In genomic region chr22:25656724-25657123, GRCh38 we compare ENCODE assay signal across 1 cellular context.
TF ChIP-seq lines count a peak whose summit lies in the region.

No MANE protein-coding gene starts in this region.

TF ChIP-seq in GM12878, 131 proteins besides CTCF, POLR2A, EP300 and RAD21 (continued from another document and continues in another):
- TF ChIP-seq, protein P1, sequence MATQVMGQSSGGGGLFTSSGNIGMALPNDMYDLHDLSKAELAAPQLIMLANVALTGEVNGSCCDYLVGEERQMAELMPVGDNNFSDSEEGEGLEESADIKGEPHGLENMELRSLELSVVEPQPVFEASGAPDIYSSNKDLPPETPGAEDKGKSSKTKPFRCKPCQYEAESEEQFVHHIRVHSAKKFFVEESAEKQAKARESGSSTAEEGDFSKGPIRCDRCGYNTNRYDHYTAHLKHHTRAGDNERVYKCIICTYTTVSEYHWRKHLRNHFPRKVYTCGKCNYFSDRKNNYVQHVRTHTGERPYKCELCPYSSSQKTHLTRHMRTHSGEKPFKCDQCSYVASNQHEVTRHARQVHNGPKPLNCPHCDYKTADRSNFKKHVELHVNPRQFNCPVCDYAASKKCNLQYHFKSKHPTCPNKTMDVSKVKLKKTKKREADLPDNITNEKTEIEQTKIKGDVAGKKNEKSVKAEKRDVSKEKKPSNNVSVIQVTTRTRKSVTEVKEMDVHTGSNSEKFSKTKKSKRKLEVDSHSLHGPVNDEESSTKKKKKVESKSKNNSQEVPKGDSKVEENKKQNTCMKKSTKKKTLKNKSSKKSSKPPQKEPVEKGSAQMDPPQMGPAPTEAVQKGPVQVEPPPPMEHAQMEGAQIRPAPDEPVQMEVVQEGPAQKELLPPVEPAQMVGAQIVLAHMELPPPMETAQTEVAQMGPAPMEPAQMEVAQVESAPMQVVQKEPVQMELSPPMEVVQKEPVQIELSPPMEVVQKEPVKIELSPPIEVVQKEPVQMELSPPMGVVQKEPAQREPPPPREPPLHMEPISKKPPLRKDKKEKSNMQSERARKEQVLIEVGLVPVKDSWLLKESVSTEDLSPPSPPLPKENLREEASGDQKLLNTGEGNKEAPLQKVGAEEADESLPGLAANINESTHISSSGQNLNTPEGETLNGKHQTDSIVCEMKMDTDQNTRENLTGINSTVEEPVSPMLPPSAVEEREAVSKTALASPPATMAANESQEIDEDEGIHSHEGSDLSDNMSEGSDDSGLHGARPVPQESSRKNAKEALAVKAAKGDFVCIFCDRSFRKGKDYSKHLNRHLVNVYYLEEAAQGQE (IDR thresholded peaks at IDR 0.05; ENCODE audit: low read depth, low read length) = no peak
- TF ChIP-seq SIX5 (IDR thresholded peaks at IDR 0.05; ENCODE audit: low read depth, low read length, severe bottlenecking) (no peak), EED (IDR thresholded peaks at IDR 0.05; ENCODE audit: low read depth) (peak; percentile 63), EZH2 (IDR thresholded peaks at IDR 0.05; ENCODE audit: borderline replicate concordance, control insufficient read depth, low read depth, low read length) (no peak), BCL11A (IDR thresholded peaks at IDR 0.05; ENCODE audit: low read depth, low read length) (0 out of 2 replicates have a peak, but pooled peaks have one; percentile 32), TCF7 (IDR thresholded peaks at IDR 0.05; ENCODE audit: borderline replicate concordance) (no peak), MTA2 (IDR thresholded peaks at IDR 0.05; ENCODE audit: low read depth) (peak; percentile 76), NR2F1 (conservative IDR thresholded peaks at IDR 0.05) (no peak), ZNF384 (IDR thresholded peaks at IDR 0.05; ENCODE audit: borderline replicate concordance, low read depth, low read length) (no peak), RAD51 (IDR thresholded peaks at IDR 0.05) (no peak), DPF2 (IDR thresholded peaks at IDR 0.05) (peak; percentile 91; the same call in 1 of the 2 replicates), ZNF622 (IDR thresholded peaks at IDR 0.05) (no peak), TARDBP (IDR thresholded peaks at IDR 0.05; ENCODE audit: borderline replicate concordance) (no peak), ATF7 (IDR thresholded peaks at IDR 0.05; ENCODE audit: low read depth) (peak; percentile 73), KDM1A (IDR thresholded peaks at IDR 0.05; ENCODE audit: borderline replicate concordance) (no peak), MAX (IDR thresholded peaks at IDR 0.05; ENCODE audit: low read depth, low read length) (no peak), IRF4 (IDR thresholded peaks at IDR 0.05; ENCODE audit: low read depth, low read length) (peak; percentile 92), SREBF2 (IDR thresholded peaks at IDR 0.05; ENCODE audit: low read length) (no peak), PRDM15 (CRISPR knock-in tag; IDR thresholded peaks at IDR 0.05) (no peak), JUNB (IDR thresholded peaks at IDR 0.05) (no peak), MEF2B (IDR thresholded peaks at IDR 0.05; ENCODE audit: partially characterized antibody, poor library complexity, severe bottlenecking) (peak; percentile 39), SUPT20H (IDR thresholded peaks at IDR 0.05; ENCODE audit: borderline replicate concordance, control insufficient read depth, low read depth, low read length) (no peak), HDAC2 (IDR thresholded peaks at IDR 0.05) (no peak), MYC (IDR thresholded peaks at IDR 0.05; ENCODE audit: insufficient read depth, insufficient read length, insufficient replicate concordance, low read length, severe bottlenecking) (no peak), POLR2AphosphoS5 (IDR thresholded peaks at IDR 0.05; ENCODE audit: low read length) (no peak), RELA (IDR thresholded peaks at IDR 0.05; ENCODE audit: borderline replicate concordance, partially characterized antibody) (no peak), ZNF592 (IDR thresholded peaks at IDR 0.05) (no peak), IKZF1 (conservative IDR thresholded peaks at IDR 0.05) (peak; percentile 76), SKIL (IDR thresholded peaks at IDR 0.05; ENCODE audit: low read depth, poor library complexity, severe bottlenecking) (peak; percentile 38), HSF1 (IDR thresholded peaks at IDR 0.05; ENCODE audit: low read depth, low read length) (no peak), YBX1 (IDR thresholded peaks at IDR 0.05) (no peak), POU2F2 (IDR thresholded peaks at IDR 0.05; ENCODE audit: borderline replicate concordance, low read depth, low read length) (peak; percentile 59; the same call in 1 of the 3 replicates), SMAD5 (IDR thresholded peaks at IDR 0.05; ENCODE audit: low read depth) (no peak), IKZF2 (IDR thresholded peaks at IDR 0.05) (peak; percentile 86 to 88; a peak in 2 of 4 replicates), SPI1 (IDR thresholded peaks at IDR 0.05; ENCODE audit: borderline replicate concordance, insufficient read depth, low read depth, low read length) (peak; percentile 97), SMAD1 (IDR thresholded peaks at IDR 0.05; ENCODE audit: low read depth, partially characterized antibody) (no peak), FOXK2 (IDR thresholded peaks at IDR 0.05) (no peak)
- TF ChIP-seq, protein P2, sequence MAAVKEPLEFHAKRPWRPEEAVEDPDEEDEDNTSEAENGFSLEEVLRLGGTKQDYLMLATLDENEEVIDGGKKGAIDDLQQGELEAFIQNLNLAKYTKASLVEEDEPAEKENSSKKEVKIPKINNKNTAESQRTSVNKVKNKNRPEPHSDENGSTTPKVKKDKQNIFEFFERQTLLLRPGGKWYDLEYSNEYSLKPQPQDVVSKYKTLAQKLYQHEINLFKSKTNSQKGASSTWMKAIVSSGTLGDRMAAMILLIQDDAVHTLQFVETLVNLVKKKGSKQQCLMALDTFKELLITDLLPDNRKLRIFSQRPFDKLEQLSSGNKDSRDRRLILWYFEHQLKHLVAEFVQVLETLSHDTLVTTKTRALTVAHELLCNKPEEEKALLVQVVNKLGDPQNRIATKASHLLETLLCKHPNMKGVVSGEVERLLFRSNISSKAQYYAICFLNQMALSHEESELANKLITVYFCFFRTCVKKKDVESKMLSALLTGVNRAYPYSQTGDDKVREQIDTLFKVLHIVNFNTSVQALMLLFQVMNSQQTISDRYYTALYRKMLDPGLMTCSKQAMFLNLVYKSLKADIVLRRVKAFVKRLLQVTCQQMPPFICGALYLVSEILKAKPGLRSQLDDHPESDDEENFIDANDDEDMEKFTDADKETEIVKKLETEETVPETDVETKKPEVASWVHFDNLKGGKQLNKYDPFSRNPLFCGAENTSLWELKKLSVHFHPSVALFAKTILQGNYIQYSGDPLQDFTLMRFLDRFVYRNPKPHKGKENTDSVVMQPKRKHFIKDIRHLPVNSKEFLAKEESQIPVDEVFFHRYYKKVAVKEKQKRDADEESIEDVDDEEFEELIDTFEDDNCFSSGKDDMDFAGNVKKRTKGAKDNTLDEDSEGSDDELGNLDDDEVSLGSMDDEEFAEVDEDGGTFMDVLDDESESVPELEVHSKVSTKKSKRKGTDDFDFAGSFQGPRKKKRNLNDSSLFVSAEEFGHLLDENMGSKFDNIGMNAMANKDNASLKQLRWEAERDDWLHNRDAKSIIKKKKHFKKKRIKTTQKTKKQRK (IDR thresholded peaks at IDR 0.05; ENCODE audit: low read depth, low read length) = no peak
- TF ChIP-seq, protein P3, sequence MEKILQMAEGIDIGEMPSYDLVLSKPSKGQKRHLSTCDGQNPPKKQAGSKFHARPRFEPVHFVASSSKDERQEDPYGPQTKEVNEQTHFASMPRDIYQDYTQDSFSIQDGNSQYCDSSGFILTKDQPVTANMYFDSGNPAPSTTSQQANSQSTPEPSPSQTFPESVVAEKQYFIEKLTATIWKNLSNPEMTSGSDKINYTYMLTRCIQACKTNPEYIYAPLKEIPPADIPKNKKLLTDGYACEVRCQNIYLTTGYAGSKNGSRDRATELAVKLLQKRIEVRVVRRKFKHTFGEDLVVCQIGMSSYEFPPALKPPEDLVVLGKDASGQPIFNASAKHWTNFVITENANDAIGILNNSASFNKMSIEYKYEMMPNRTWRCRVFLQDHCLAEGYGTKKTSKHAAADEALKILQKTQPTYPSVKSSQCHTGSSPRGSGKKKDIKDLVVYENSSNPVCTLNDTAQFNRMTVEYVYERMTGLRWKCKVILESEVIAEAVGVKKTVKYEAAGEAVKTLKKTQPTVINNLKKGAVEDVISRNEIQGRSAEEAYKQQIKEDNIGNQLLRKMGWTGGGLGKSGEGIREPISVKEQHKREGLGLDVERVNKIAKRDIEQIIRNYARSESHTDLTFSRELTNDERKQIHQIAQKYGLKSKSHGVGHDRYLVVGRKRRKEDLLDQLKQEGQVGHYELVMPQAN (conservative IDR thresholded peaks at IDR 0.05) = no peak
